Comparison of ENCODE assay signal across 11 cellular contexts in genomic region chrX:115346738-115347137, GRCh38. TPM values are rescaled to one million over a fixed set of nuclear protein-coding genes. Genes with fewer than 3 reads are reported as not detected.
"Had no signal": no experiment of that assay in that cellular context is flagged by ENCODE, and none has a peak within 500 bp of the region (broad histone marks: within the 10 kb centered on the region; RNA-seq: fewer than 3 reads in every experiment).

No MANE protein-coding gene starts in this region.

RNA-seq across cellular contexts. Expression of gene LUZP4, which starts 57.2 kb away (rescaled TPM):
- total RNA-seq: OCI-LY7, PC-3, PC-9, Peyer's patch, Right ventricle myocardium inferior, Right ventricle myocardium superior, RPMI7951, SJCRH30, SJSA1, T-cell had no signal
- polyA plus RNA-seq: SK-N-SH had no signal
